In genomic region chr1:170586321-170586855, GRCh38 we compare ENCODE assay signal across 13 cellular contexts. TPM values are rescaled to one million over a fixed set of nuclear protein-coding genes. Genes with fewer than 3 reads are reported as not detected.
DNase-seq lines count a peak whose midpoint lies in the region; ATAC-seq, FAIRE-seq and TF ChIP-seq lines count a peak whose summit lies in the region.
"Had no signal": no experiment of that assay in that cellular context is flagged by ENCODE, and none has a peak within 500 bp of the region (broad histone marks: within the 10 kb centered on the region; RNA-seq: fewer than 3 reads in every experiment).

No MANE protein-coding gene starts in this region.

- no peak overlapping the region for H4K91ac ChIP-seq in H1 (replicated peaks; ENCODE audit: insufficient read length, low read length)

- WGBS in H1 (ENCODE audit: extremely low coverage in 1 of 2, insufficient coverage in 1 of 2, insufficient read length in 1 of 2, insufficient replicate concordance in 2 of 2, low coverage in 1 of 2, low lambda C conversion rate in 2 of 2, missing lambda C conversion rate in 1 of 2), 2 experiments, result 38% methylated on average over 4 of the region's 4 CpGs; no CpG with 5 or more reads in 1 of the 2 experiments

- no peak overlapping the region for H3K4me3 Mint-ChIP-seq in osteocyte (ENCODE audit: unreplicated experiment)
- H3K4me3 Mint-ChIP-seq: stimulated activated naive CD8-positive, alpha-beta T cell treated with anti-CD3 and anti-CD28 coated beads, Interleukin-15, Interleukin-2, amounts not matched to agents 100 ng/mL and 50 ng/mL, for 24 hours had no signal

- FAIRE-seq in H1 (lab: Jason Lieb, UNC), result peak; percentile 60

- no peak overlapping the region for H4K8ac ChIP-seq in H1 (ENCODE audit: extremely low read depth, insufficient read depth, low read length)

- H4K5ac ChIP-seq in H1 (ENCODE audit: insufficient read length, low read depth, low read length), result no peak overlapping the region

- no peak overlapping the region for H3K23ac ChIP-seq in H1 (ENCODE audit: insufficient read length)

- H3K18ac ChIP-seq in H1 (ENCODE audit: extremely low read depth, low read length), result no peak overlapping the region

- ATAC-seq in thoracic aorta (ENCODE audit: insufficient number of reproducible peaks, low FRiP score, low read depth) (peak; percentile 29), GM18498 (IDR thresholded peaks at IDR 0.05; ENCODE audit: unreplicated experiment) (no peak), GM19395 (IDR thresholded peaks at IDR 0.05; ENCODE audit: unreplicated experiment) (no peak)

- H3K9me3 ChIP-seq in H1 (ENCODE audit: insufficient read depth in 2 of 2, low read depth in 1 of 2, low read length in 1 of 2), result no peaks in the 10 kb centered on the region
- no peaks in the 10 kb centered on the region for H3K9me3 ChIP-seq in thoracic aorta

- H3K27me3 Mint-ChIP-seq in osteocyte (ENCODE audit: unreplicated experiment), result no peaks in the 10 kb centered on the region

- TF ChIP-seq RAD21 in H1 (IDR thresholded peaks at IDR 0.05 in 1 of 2, conservative IDR thresholded peaks at IDR 0.05 in 1 of 2; ENCODE audit: low read depth in 2 of 2, low read length in 2 of 2), result no peak

- H3K4ac ChIP-seq in H1 (replicated peaks; ENCODE audit: insufficient read length, low read depth, low read length), result no peak overlapping the region

- no peaks in the 10 kb centered on the region; the same call in 1 of the 2 replicates for H3K23me2 ChIP-seq in H1 (ENCODE audit: low read depth, low read length)

- DNase-seq in NCI-H2227 (lab: John Stamatoyannopoulos, UW; ENCODE audit: unreplicated experiment) (peak; percentile 6), NCI-H2227 treated with DMSO at 0.1 percent for 48 hours (lab: John Stamatoyannopoulos, UW) (no peak), H1 (ENCODE audit: low read depth in 1 of 2, low spot score in 2 of 2) (no peak), medulla oblongata (ENCODE audit: extremely low spot score) (peak; percentile 22), thoracic aorta (ENCODE audit: low spot score) (no peak), osteocyte (ENCODE audit: extremely low spot score, unreplicated experiment) (no peak)
- DNase-seq: activated CD4-positive, alpha-beta T cell treated with anti-CD3 and anti-CD28 coated beads, Interleukin-2, amount 50 U/mL, for 1 hour; DMS53 had no signal

- H3K4me1 ChIP-seq in H1 (replicated peaks in 1 of 4; ENCODE audit: control insufficient read depth in 3 of 4, insufficient read depth in 4 of 4, low read length in 3 of 4), result peaks cover 0 to 4% (median 2%) of the 10 kb centered on the region in 4 experiments; a peak in 3 of 7 replicates
- H3K4me1 ChIP-seq in thoracic aorta (ENCODE audit: control insufficient read depth in 1 of 2, low read depth in 2 of 2), result peaks cover 15 to 31% of the 10 kb centered on the region in 2 donors

- no peak overlapping the region for H2AK5ac ChIP-seq in H1 (ENCODE audit: low read depth, low read length)

- no peak overlapping the region for H2AFZ ChIP-seq in H1 (ENCODE audit: low read length)

- no peaks in the 10 kb centered on the region for H3K79me2 ChIP-seq in H1 (ENCODE audit: control insufficient read depth in 1 of 2, insufficient read depth in 2 of 2, low read length in 2 of 2)

- H3K56ac ChIP-seq in H1 (replicated peaks; ENCODE audit: insufficient read length, low read depth, low read length), result no peak overlapping the region

- POLR2A ChIA-PET in H1 (lab: Charles Lee; ENCODE audit: partially characterized antibody), result no interaction called here

- H3K4me1 Mint-ChIP-seq in osteocyte (ENCODE audit: unreplicated experiment), result peaks cover 11% of the 10 kb centered on the region

- no peak overlapping the region for H2BK12ac ChIP-seq in H1 (ENCODE audit: low read depth, low read length)

- H3K14ac ChIP-seq in H1 (ENCODE audit: insufficient read length), result no peak overlapping the region

- no peaks in the 10 kb centered on the region for H3K9me3 Mint-ChIP-seq in osteocyte (ENCODE audit: unreplicated experiment)
- H3K9me3 Mint-ChIP-seq: stimulated activated naive CD8-positive, alpha-beta T cell treated with anti-CD3 and anti-CD28 coated beads, Interleukin-15, Interleukin-2, amounts not matched to agents 100 ng/mL and 50 ng/mL, for 24 hours had no signal

- 0 out of 4 replicates have a peak overlapping the region, but pooled peaks of 1 of the 2 experiments have one; percentile 19 for H3K4me2 ChIP-seq in H1 (ENCODE audit: insufficient read depth in 1 of 2, low read depth in 2 of 2, low read length in 2 of 2)

- H2BK5ac ChIP-seq in H1 (ENCODE audit: low read depth, low read length), result no peak overlapping the region

- peaks cover 1% of the 10 kb centered on the region for H3K36me3 Mint-ChIP-seq in osteocyte (ENCODE audit: unreplicated experiment)
- H3K36me3 Mint-ChIP-seq: activated naive CD8-positive, alpha-beta T cell had no signal

- H4K20me1 ChIP-seq in H1 (replicated peaks in 1 of 2; ENCODE audit: control insufficient read depth in 1 of 2, insufficient read depth in 2 of 2, low read length in 2 of 2), result peaks cover 0 to 2% of the 10 kb centered on the region in 2 experiments

- H3K27ac ChIP-seq in H1 (ENCODE audit: low read depth, low read length) (no peak overlapping the region), thoracic aorta (peak overlapping the region; percentile 71 to 93)
- H3K27ac ChIP-seq: 22Rv1 had no signal

- H2BK20ac ChIP-seq in H1 (ENCODE audit: low read length), result no peak overlapping the region

- H2BK15ac ChIP-seq in H1 (ENCODE audit: low read length), result no peak overlapping the region

- no peak overlapping the region for H2BK120ac ChIP-seq in H1 (replicated peaks; ENCODE audit: low read depth, low read length)

- no peaks in the 10 kb centered on the region for H3K79me1 ChIP-seq in H1 (ENCODE audit: low read depth, low read length)

- H3K4me3 ChIP-seq in H1 (ENCODE audit: extremely low read depth in 1 of 4, insufficient read depth in 2 of 4, low read depth in 3 of 4, low read length in 4 of 4) (no peak overlapping the region), thoracic aorta (peak overlapping the region; percentile 68)

- no peak overlapping the region for H3K27ac Mint-ChIP-seq in osteocyte (ENCODE audit: unreplicated experiment)
- H3K27ac Mint-ChIP-seq: activated naive CD8-positive, alpha-beta T cell; stimulated activated naive CD8-positive, alpha-beta T cell treated with anti-CD3 and anti-CD28 coated beads, Interleukin-15, Interleukin-2, amounts not matched to agents 100 ng/mL and 50 ng/mL, for 24 hours had no signal

- H3K36me3 ChIP-seq in H1 (ENCODE audit: control insufficient read depth in 2 of 4, insufficient read depth in 4 of 4, low read length in 3 of 4), result no peaks in the 10 kb centered on the region
- H3K36me3 ChIP-seq in thoracic aorta, result no peaks in the 10 kb centered on the region

- CTCF ChIA-PET in H1 (lab: Charles Lee; ENCODE audit: partially characterized antibody), result no interaction called here

- TF ChIP-seq CTCF in H1 (IDR thresholded peaks at IDR 0.05; ENCODE audit: control extremely low read depth in 1 of 3, insufficient read depth in 1 of 3, low read depth in 1 of 3, low read length in 3 of 3), result no peak
- no peak for TF ChIP-seq CTCF in thoracic aorta (IDR thresholded peaks at IDR 0.05)
- no peak for TF ChIP-seq CTCF in osteocyte (IDR thresholded peaks at IDR 0.05)

- TF ChIP-seq POLR2A in H1 (IDR thresholded peaks at IDR 0.05; ENCODE audit: control extremely low read depth in 1 of 2, low read depth in 2 of 2, low read length in 2 of 2), result no peak

- H3K9ac ChIP-seq in H1 (replicated peaks in 1 of 4; ENCODE audit: extremely low read depth in 1 of 4, low read depth in 3 of 4, low read length in 3 of 4), result no peak overlapping the region

- H3K27me3 ChIP-seq in H1 (replicated peaks in 1 of 4; ENCODE audit: control insufficient read depth in 3 of 4, extremely low read depth in 1 of 4, insufficient read depth in 3 of 4, low read length in 3 of 4) (peaks cover 6 to 37% (median 12%) of the 10 kb centered on the region in 4 experiments), thoracic aorta (replicated peaks; ENCODE audit: insufficient read depth) (no peaks in the 10 kb centered on the region)

- TF ChIP-seq EP300 in H1 (IDR thresholded peaks at IDR 0.05; ENCODE audit: borderline replicate concordance in 1 of 2, low read depth in 2 of 2, low read length in 2 of 2), result no peak

TF ChIP-seq in H1, 55 proteins besides CTCF, POLR2A, EP300 and RAD21:
- TF ChIP-seq SP2 (IDR thresholded peaks at IDR 0.05; ENCODE audit: low read length) (no peak), CEBPB (IDR thresholded peaks at IDR 0.05; ENCODE audit: low read depth, low read length) (no peak), EZH2 (IDR thresholded peaks at IDR 0.05; ENCODE audit: low read depth, low read length, severe bottlenecking) (no peak), SRF (IDR thresholded peaks at IDR 0.05; ENCODE audit: low read depth, low read length) (peak; percentile 56; the same call in 1 of the 2 replicates), POLR2AphosphoS5 (IDR thresholded peaks at IDR 0.05; ENCODE audit: low read depth, low read length) (0 out of 2 replicates have a peak, but pooled peaks have one; percentile 26), TCF12 (IDR thresholded peaks at IDR 0.05; ENCODE audit: low read depth, low read length) (no peak), SAP30 (IDR thresholded peaks at IDR 0.05; ENCODE audit: insufficient read depth, insufficient replicate concordance, low read length) (no peak)

RNA-seq across cellular contexts. Expression of gene GORAB, which starts 54.4 kb away (rescaled TPM):
- 9.6 and 12.4 TPM in 2 replicates for total RNA-seq in H1 (2021; fragmentation: NEBNext Ultra II Directional; extraction: Animal tissue kit (Norgen Biotek cat#: 25700))
- polyA plus RNA-seq in H1 (2011; rRNA removed), result 2.4 and 4.0 TPM in 2 replicates
- polyA plus RNA-seq in H1 (2011; cell fraction: cytosol; rRNA removed), result 9.5 TPM
- 5.8 TPM for polyA plus RNA-seq in H1 (2011; cell fraction: nucleus; rRNA removed)
- 7.8 to 14.5 TPM (median 9.1 TPM) in 4 replicates for polyA plus RNA-seq in H1 (2012, experiment 1 of 2)
- 0.84 TPM for polyA plus RNA-seq in H1 (2012, experiment 2 of 2)
- 10.7 TPM for polyA plus RNA-seq in H1 (2013, experiment 1 of 2)
- 9.8 TPM for polyA plus RNA-seq in H1 (2013, experiment 2 of 2)
- 10.2 and 13.9 TPM in 2 replicates for polyA minus RNA-seq in H1 (2011; rRNA and poly(A)+ RNA removed)
- 5.3 TPM for polyA minus RNA-seq in H1 (2011; cell fraction: cytosol; rRNA and poly(A)+ RNA removed)
- 19.4 TPM for polyA minus RNA-seq in H1 (2011; cell fraction: nucleus; rRNA and poly(A)+ RNA removed)
- total RNA-seq in thoracic aorta (10 to 100 TPM; 16.7 to 25.1 TPM), osteocyte (20.8 and 22.2 TPM in 2 replicates)

Comparison
In these comparisons a context has a peak if more than half of its experiments do, and no peak if none do; other contexts are left out.
1. DNase-seq: peak in NCI-H2227 (single experiment) and medulla oblongata (single experiment); none in NCI-H2227 treated with DMSO at 0.1 percent for 48 hours (single experiment), H1 (0 of 2), thoracic aorta (single experiment) and osteocyte (single experiment).